Comparison of ENCODE assay signal across 7 cellular contexts in the genomic region with DNA sequence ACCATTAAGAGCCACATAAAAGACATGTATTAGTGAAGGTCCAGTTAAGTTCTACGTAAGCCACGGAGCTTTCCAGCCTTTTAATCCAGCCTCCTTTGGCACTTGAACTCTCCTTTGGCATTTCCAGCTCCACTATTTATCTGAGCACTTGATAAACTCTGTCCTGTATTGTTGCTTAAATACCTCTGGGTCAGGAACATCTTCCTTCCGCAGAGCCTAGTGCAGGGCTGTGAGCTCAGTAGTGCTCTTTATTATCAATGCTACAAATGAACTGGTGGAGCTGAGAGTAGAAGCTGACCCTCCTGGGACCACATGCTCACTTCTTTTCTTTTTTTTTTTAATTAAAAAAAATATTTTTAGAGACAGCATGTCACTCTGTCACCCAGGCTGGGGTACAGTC. TPM values are rescaled to one million over a fixed set of nuclear protein-coding genes. Genes with fewer than 3 reads are reported as not detected.
"Had no signal": no experiment of that assay in that cellular context is flagged by ENCODE, and none has a peak within 500 bp of the region (broad histone marks: within the 10 kb centered on the region; RNA-seq: fewer than 3 reads in every experiment).

No MANE protein-coding gene starts in this region.

- DNase-seq: IMR-90, KBM-7, KG1 had no signal

- ATAC-seq: HepG2, K562 had no signal

- H3K27ac ChIP-seq: HL-60 had no signal

- H3K4me3 ChIP-seq: K562 had no signal

RNA-seq across cellular contexts. Expression of a gene that starts 4.9 kb away (rescaled TPM):
- polyA plus RNA-seq: IgD-negative memory B cell had no signal
